ENCODE assay signal across 8 cellular contexts in the genomic region with DNA sequence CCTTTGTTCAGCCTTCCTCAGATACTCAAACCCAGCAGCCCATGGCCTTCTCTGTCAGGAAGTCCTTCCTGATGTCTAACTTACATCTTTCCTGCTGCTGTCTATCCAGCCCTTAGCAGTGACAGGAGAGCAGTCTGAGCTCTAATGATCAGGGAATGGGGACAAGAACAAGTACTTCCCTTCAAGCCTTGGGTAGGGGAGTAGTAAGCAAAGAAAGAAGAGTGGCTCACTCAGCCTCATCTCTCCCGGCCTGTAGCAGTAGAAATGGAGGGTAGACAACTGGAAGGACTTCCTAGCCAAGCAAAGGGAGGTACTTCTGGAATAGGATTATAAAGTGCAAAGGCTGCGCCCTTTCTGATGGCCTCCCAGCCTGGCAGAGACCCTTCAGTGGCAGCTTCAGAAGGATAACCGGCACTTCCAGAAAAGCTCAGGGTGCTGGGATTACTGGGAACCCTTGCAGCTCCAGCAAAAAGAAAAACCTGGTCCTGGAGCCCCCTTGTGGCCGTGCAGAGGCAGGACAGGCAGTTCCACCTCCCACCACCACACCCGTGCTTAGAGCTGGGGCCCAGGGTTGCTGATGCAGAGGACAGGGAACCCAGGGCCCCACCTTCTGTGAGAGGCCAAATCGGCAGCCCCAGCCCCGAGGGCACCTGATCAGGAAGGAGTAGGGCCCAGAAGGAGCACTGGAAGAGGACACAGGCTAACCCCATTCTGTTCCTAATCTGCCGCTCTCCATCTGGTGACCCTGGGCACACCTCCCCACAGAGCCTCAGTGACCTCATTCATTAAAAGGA. TPM values are rescaled to one million over a fixed set of nuclear protein-coding genes. Genes with fewer than 3 reads are reported as not detected.
DNase-seq lines count a peak whose midpoint lies in the region; ATAC-seq and TF ChIP-seq lines count a peak whose summit lies in the region.

No MANE protein-coding gene starts in this region.

- H3K27ac ChIP-seq in dorsolateral prefrontal cortex (no peak overlapping the region), mesenchymal stem cell (ENCODE audit: low read length, poor library complexity, severe bottlenecking) (no peak overlapping the region)

- no peak overlapping the region for H2AK5ac ChIP-seq in mesenchymal stem cell (ENCODE audit: low read length, severe bottlenecking)

- 24% methylated on average over 8 of the region's 8 CpGs for WGBS in mesenchymal stem cell

- no peaks in the 10 kb centered on the region for H3K79me1 ChIP-seq in mesenchymal stem cell (replicated peaks; ENCODE audit: low read length, poor library complexity, severe bottlenecking)

- H3K27me3 ChIP-seq in dorsolateral prefrontal cortex, result peaks cover 0 to 78% (median 40%) of the 10 kb centered on the region in 45 donors
- H3K27me3 ChIP-seq in mesenchymal stem cell (ENCODE audit: control insufficient read depth in 1 of 2, insufficient read depth in 1 of 2, low read length in 2 of 2), result peaks cover 15 to 34% of the 10 kb centered on the region in 2 experiments

- H2AFZ ChIP-seq in mesenchymal stem cell (ENCODE audit: low read depth, low read length), result no peak overlapping the region

- intact Hi-C loops in dorsolateral prefrontal cortex (cut with DNase I), result no loop called here

- no peaks in the 10 kb centered on the region for H3K4me1 ChIP-seq in mesenchymal stem cell (ENCODE audit: control insufficient read depth, insufficient read depth, low read depth, low read length)

- peak overlapping the region; percentile 50 for H3K9ac ChIP-seq in mesenchymal stem cell (ENCODE audit: low read length)

- no peaks in the 10 kb centered on the region for H3K9me3 ChIP-seq in mesenchymal stem cell (ENCODE audit: control insufficient read depth, low read length)

- H3K36me3 ChIP-seq in mesenchymal stem cell (ENCODE audit: control insufficient read depth in 1 of 2, insufficient read depth in 2 of 2, low read depth in 1 of 2, low read length in 2 of 2), result no peaks in the 10 kb centered on the region

- H4K91ac ChIP-seq in mesenchymal stem cell (ENCODE audit: low read length), result no peak overlapping the region

- ATAC-seq in HG03135 (IDR thresholded peaks at IDR 0.05; ENCODE audit: unreplicated experiment) (peak; percentile 64), HG03097 (IDR thresholded peaks at IDR 0.05; ENCODE audit: low FRiP score, unreplicated experiment) (no peak)

- H3K4me2 ChIP-seq in mesenchymal stem cell (ENCODE audit: low read length, poor library complexity, severe bottlenecking), result no peak overlapping the region

- no peak overlapping the region for H2BK5ac ChIP-seq in mesenchymal stem cell (ENCODE audit: low read depth, low read length, poor library complexity, severe bottlenecking)

- H4K8ac ChIP-seq in mesenchymal stem cell (ENCODE audit: low read length), result no peak overlapping the region

- H2BK120ac ChIP-seq in mesenchymal stem cell (ENCODE audit: low read depth, low read length), result no peak overlapping the region

- DNase-seq in DMS79 treated with DMSO at 0.1 percent for 48 hours (lab: John Stamatoyannopoulos, UW) (peak; percentile 34), NCI-H748 (lab: John Stamatoyannopoulos, UW; ENCODE audit: unreplicated experiment) (peak; percentile 66), dorsolateral prefrontal cortex (peak in 7 of 10 donors; percentile 33 to 73 (median 50)), mesenchymal stem cell (peak; percentile 81)
- DNase-seq in activated CD4-positive, alpha-beta T cell treated with anti-CD3 and anti-CD28 coated beads, Interleukin-2, amount 50 U/mL, for 24 hours (ENCODE audit: low read depth in 1 of 2, low spot score in 1 of 2), result peak; percentile 41 to 63
- peak; percentile 30 for DNase-seq in stimulated activated CD8-positive, alpha-beta memory T cell treated with anti-CD3 and anti-CD28 coated beads, Interleukin-7, amount 100 ng/mL, for 24 hours (ENCODE audit: low read depth)

- H3K18ac ChIP-seq in mesenchymal stem cell (ENCODE audit: low read depth in 1 of 2, low read length in 2 of 2), result no peak overlapping the region

- H3K14ac ChIP-seq in mesenchymal stem cell (ENCODE audit: low read length in 2 of 2), result no peak overlapping the region

- no peak overlapping the region for H3K4ac ChIP-seq in mesenchymal stem cell (ENCODE audit: low read depth in 1 of 2, low read length in 2 of 2)

- no peak overlapping the region for H2BK12ac ChIP-seq in mesenchymal stem cell (ENCODE audit: low read length in 2 of 2)

- no peak overlapping the region for H2BK15ac ChIP-seq in mesenchymal stem cell (ENCODE audit: low read depth, poor library complexity, severe bottlenecking)

- TF ChIP-seq CTCF in dorsolateral prefrontal cortex (IDR thresholded peaks at IDR 0.05 in 54 of 56, conservative IDR thresholded peaks at IDR 0.05 in 2 of 56; ENCODE audit: low read depth in 1 of 56, partially characterized antibody in 56 of 56), result peak; percentile 46 to 96 (median 87)

- peak overlapping the region in 1 of 2 experiments; percentile 15 for H3K23ac ChIP-seq in mesenchymal stem cell (ENCODE audit: low read length in 2 of 2)

- H3K4me3 ChIP-seq in dorsolateral prefrontal cortex (no peak overlapping the region), mesenchymal stem cell (ENCODE audit: insufficient read depth in 1 of 2, low read depth in 1 of 2, low read length in 2 of 2) (no peak overlapping the region)

RNA-seq across cellular contexts. Expression of a gene that starts 12.4 kb away (rescaled TPM):
- total RNA-seq in dorsolateral prefrontal cortex, result 10 to 100 TPM; 15.0 to 44.0 (median 30.6) TPM
- 19.6 TPM for polyA plus RNA-seq in mesenchymal stem cell (2013, experiment 1 of 2)
- 20.7 TPM for polyA plus RNA-seq in mesenchymal stem cell (2013, experiment 2 of 2)

Comparison
In these comparisons a context has a peak if more than half of its experiments do, and no peak if none do; other contexts are left out.
1. DNase-seq: peak in every context shown above with its lines; median percentile 81 in mesenchymal stem cell; 66 in NCI-H748; 52 in activated CD4-positive, alpha-beta T cell treated with anti-CD3 and anti-CD28 coated beads, Interleukin-2, amount 50 U/mL, for 24 hours; 50 in dorsolateral prefrontal cortex; 34 in DMS79 treated with DMSO at 0.1 percent for 48 hours; 30 in stimulated activated CD8-positive, alpha-beta memory T cell treated with anti-CD3 and anti-CD28 coated beads, Interleukin-7, amount 100 ng/mL, for 24 hours.